12 cellular contexts compared by ENCODE assay signal in the genomic region with DNA sequence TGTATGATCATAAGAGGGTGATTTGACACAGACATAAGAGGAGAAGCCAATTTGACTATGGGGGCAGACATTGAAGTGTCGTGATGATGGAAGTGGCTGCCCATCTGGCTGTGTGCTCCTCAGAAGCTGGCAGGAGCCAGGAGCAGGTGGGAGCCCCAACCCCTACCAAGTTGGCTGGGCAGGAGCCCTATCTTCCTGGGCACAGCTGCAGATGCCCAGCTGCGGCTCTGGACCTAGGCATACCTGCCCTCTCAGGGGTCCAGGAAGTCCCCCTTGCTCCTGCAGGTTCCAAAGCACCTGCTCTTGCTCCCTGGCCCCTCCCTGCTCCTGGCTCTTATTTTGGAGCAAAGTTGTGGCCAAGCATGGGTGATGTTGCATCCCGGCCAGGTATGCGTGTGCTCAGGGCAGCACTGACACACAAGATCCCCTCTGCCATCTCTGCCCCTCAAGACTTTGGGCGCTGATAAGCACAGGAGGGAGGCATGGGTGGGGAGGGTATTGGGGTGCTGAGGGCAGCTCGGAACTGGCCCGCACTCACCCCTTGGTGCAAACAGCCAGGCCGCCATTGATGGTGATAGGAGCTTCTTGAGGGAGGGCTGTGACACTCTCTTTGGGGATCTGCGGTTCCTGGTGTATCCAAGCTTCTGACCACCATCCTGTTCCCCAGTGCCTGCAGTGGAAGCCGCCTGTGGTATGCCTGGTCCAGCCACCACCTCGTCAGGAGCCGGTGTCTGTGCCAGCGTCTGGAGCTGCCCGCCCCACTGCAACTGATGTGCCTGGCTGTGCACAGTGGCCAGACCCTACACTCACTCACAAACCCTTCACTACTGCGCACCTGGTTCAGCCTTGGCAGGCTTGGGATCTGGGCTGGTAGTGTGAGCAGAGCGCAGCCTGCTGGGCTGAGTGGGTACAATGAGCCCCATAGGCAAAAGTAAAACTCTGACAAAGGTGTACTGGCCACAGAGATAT.
"Had no signal": no experiment of that assay in that cellular context is flagged by ENCODE, and none has a peak within 500 bp of the region (broad histone marks: within the 10 kb centered on the region; RNA-seq: fewer than 3 reads in every experiment).

No MANE protein-coding gene starts in this region.

- H3K4me3 ChIP-seq: esophagus muscularis mucosa, lung had no signal

- ATAC-seq: activated T-cell treated with anti-CD3 and anti-CD28 coated beads, Interleukin-2, amount 50 U/mL, for 4 hours; naive thymus-derived CD8-positive, alpha-beta T cell had no signal

- DNase-seq: activated CD4-positive, alpha-beta T cell treated with anti-CD3 and anti-CD28 coated beads, Interleukin-2, amount 50 U/mL, for 48 hours; activated CD4-positive, CD25-positive, alpha-beta regulatory T cell treated with anti-CD3 and anti-CD28 coated beads, Interleukin-2, amount 50 U/mL, for 72 hours; activated effector memory CD4-positive, alpha-beta T cell treated with anti-CD3 and anti-CD28 coated beads, Interleukin-2, amount 50 U/mL, for 16 hours; activated naive CD8-positive, alpha-beta T cell treated with anti-CD3 and anti-CD28 coated beads for 36 hours; activated T-cell treated with anti-CD3 and anti-CD28 coated beads, Interleukin-2, amount 50 U/mL, for 4 hours; glutamatergic neuron; immature natural killer cell; naive thymus-derived CD8-positive, alpha-beta T cell; stimulated activated CD4-positive, alpha-beta T cell treated with anti-CD3 and anti-CD28 coated beads, Interleukin-2, amount 100 ng/mL, for 24 hours; stimulated activated naive CD4-positive, alpha-beta T cell treated with Interleukin-2 at 50 U/mL for 16 hours had no signal

- H3K27me3 Mint-ChIP-seq: activated naive CD8-positive, alpha-beta T cell treated with anti-CD3 and anti-CD28 coated beads for 36 hours; naive thymus-derived CD8-positive, alpha-beta T cell had no signal

- H3K36me3 ChIP-seq: esophagus muscularis mucosa had no signal

- H3K4me3 Mint-ChIP-seq: activated naive CD8-positive, alpha-beta T cell treated with anti-CD3 and anti-CD28 coated beads for 36 hours; activated T-cell treated with anti-CD3 and anti-CD28 coated beads, Interleukin-2, amount 50 U/mL, for 4 hours; immature natural killer cell; naive thymus-derived CD8-positive, alpha-beta T cell had no signal

- H3K36me3 Mint-ChIP-seq: activated naive CD8-positive, alpha-beta T cell treated with anti-CD3 and anti-CD28 coated beads for 36 hours; immature natural killer cell had no signal

- H3K4me1 Mint-ChIP-seq: activated naive CD8-positive, alpha-beta T cell treated with anti-CD3 and anti-CD28 coated beads for 36 hours; immature natural killer cell; naive thymus-derived CD8-positive, alpha-beta T cell had no signal

- H3K27me3 ChIP-seq: esophagus muscularis mucosa had no signal

- H3K27ac Mint-ChIP-seq: activated naive CD8-positive, alpha-beta T cell treated with anti-CD3 and anti-CD28 coated beads for 36 hours; immature natural killer cell; naive thymus-derived CD8-positive, alpha-beta T cell had no signal

- H3K27ac ChIP-seq: esophagus muscularis mucosa had no signal

- H3K4me1 ChIP-seq: esophagus muscularis mucosa had no signal
